In genomic region chr10:21314906-21315305, GRCh38 we compare ENCODE assay signal across 14 cellular contexts.
A peak's percentile ranks its signal among the peaks of the same experiment; 100 is the strongest.
DNase-seq lines count a peak whose midpoint lies in the region; ATAC-seq, FAIRE-seq and TF ChIP-seq lines count a peak whose summit lies in the region.
"Had no signal": no experiment of that assay in that cellular context is flagged by ENCODE, and none has a peak within 500 bp of the region (broad histone marks: within the 10 kb centered on the region; RNA-seq: fewer than 3 reads in every experiment).

No MANE protein-coding gene starts in this region.

- dilution Hi-C loops in IMR-90 (cut with HindIII; ENCODE audit: low sequenced_read_pairs, unreplicated experiment), result no loop called here
- dilution Hi-C loops in keratinocyte (cut with MboI; ENCODE audit: extremely low pct_ligation_motif_present, low sequenced_read_pairs), result no loop called here

- H3K27ac ChIP-seq in IMR-90 (ENCODE audit: insufficient read depth, low read length) (peak overlapping the region; percentile 78), keratinocyte (ENCODE audit: control insufficient read depth, insufficient read depth, low read length) (peak overlapping the region; percentile 72), SJCRH30 (no peak overlapping the region)
- H3K27ac ChIP-seq: BLaER1 had no signal

- H3K9me3 Mint-ChIP-seq in chondrocyte (ENCODE audit: low read depth), result no peaks in the 10 kb centered on the region

- POLR2A ChIA-PET in IMR-90 (lab: Charles Lee; ENCODE audit: unreplicated experiment), result no interaction called here

- peak overlapping the region; percentile 86 for H3K27ac Mint-ChIP-seq in chondrocyte (ENCODE audit: unreplicated experiment)

- H2BK120ac ChIP-seq in IMR-90 (ENCODE audit: low read depth, low read length), result peak overlapping the region; percentile 90

- H3K79me1 ChIP-seq in IMR-90 (ENCODE audit: low read depth in 1 of 2, low read length in 2 of 2), result no peaks in the 10 kb centered on the region

- peak overlapping the region; percentile 73 for H3K14ac ChIP-seq in IMR-90 (replicated peaks; ENCODE audit: low read depth, low read length)

- no peaks in the 10 kb centered on the region for H3K9me3 ChIP-seq in IMR-90 (ENCODE audit: control insufficient read depth, insufficient read depth, low read length)
- H3K9me3 ChIP-seq in keratinocyte (ENCODE audit: control insufficient read depth, low read depth, low read length), result no peaks in the 10 kb centered on the region
- no peaks in the 10 kb centered on the region for H3K9me3 ChIP-seq in skeletal muscle satellite cell (replicated peaks; ENCODE audit: low read length)
- no peaks in the 10 kb centered on the region for H3K9me3 ChIP-seq in SJCRH30 (replicated peaks)
- H3K9me3 ChIP-seq: BLaER1, stomach had no signal

- H3K9ac ChIP-seq in IMR-90 (ENCODE audit: low read depth, low read length) (peak overlapping the region; percentile 8; the same call in 1 of the 2 replicates), keratinocyte (ENCODE audit: control insufficient read depth, extremely low read depth, insufficient read depth, low read length) (peak overlapping the region; percentile 41), skeletal muscle satellite cell (ENCODE audit: low read depth, low read length) (peak overlapping the region; percentile 28)
- H3K9ac ChIP-seq: BLaER1 had no signal

- peak overlapping the region; percentile 69 for H2BK5ac ChIP-seq in IMR-90 (ENCODE audit: low read depth, low read length, poor library complexity, severe bottlenecking)

- H3K27me3 Mint-ChIP-seq in chondrocyte (ENCODE audit: low read depth), result no peaks in the 10 kb centered on the region

- peak overlapping the region; percentile 77 for H4K5ac ChIP-seq in IMR-90 (ENCODE audit: low read depth, low read length)

- no peak for ATAC-seq in IMR-90 (ENCODE audit: low read depth)
- no peak for ATAC-seq in GM21360 (IDR thresholded peaks at IDR 0.05; ENCODE audit: unreplicated experiment)
- ATAC-seq in GM21528 (IDR thresholded peaks at IDR 0.05; ENCODE audit: low FRiP score, unreplicated experiment), result no peak

- peak overlapping the region; percentile 27; the same call in 1 of the 2 replicates for H3K56ac ChIP-seq in IMR-90 (ENCODE audit: extremely low read depth, insufficient read depth, low read length)

- peak overlapping the region; percentile 63 for H4K91ac ChIP-seq in IMR-90 (ENCODE audit: insufficient read depth, low read depth, low read length)

- no peak overlapping the region for H3K4me3 Mint-ChIP-seq in chondrocyte (ENCODE audit: unreplicated experiment)

- no peak for TF ChIP-seq RAD21 in IMR-90 (IDR thresholded peaks at IDR 0.05; ENCODE audit: low read length)

- peak overlapping the region; percentile 35 for H2AK9ac ChIP-seq in IMR-90 (replicated peaks; ENCODE audit: low read depth, low read length, poor library complexity)

- H3K23ac ChIP-seq in IMR-90 (ENCODE audit: low read depth, low read length), result no peak overlapping the region

- no peak for TF ChIP-seq POLR2A in IMR-90 (IDR thresholded peaks at IDR 0.05; ENCODE audit: low read depth, low read length)

- H3K36me3 Mint-ChIP-seq in chondrocyte (ENCODE audit: low read depth), result no peaks in the 10 kb centered on the region

- H3K4me1 ChIP-seq in IMR-90 (ENCODE audit: control insufficient read depth, insufficient read depth, low read length) (peaks cover 27% of the 10 kb centered on the region), keratinocyte (ENCODE audit: control insufficient read depth, extremely low read depth, insufficient read depth, low read length) (peaks cover 27% of the 10 kb centered on the region), skeletal muscle satellite cell (ENCODE audit: control insufficient read depth, insufficient read depth, low read length) (peaks cover 44% of the 10 kb centered on the region), SJCRH30 (peaks cover 9% of the 10 kb centered on the region; the same call in 1 of the 2 replicates)

- no peak for DNase-seq in IMR-90
- DNase-seq in chondrocyte (ENCODE audit: low spot score), result no peak
- DNase-seq in keratinocyte (ENCODE audit: low read depth, low spot score), result no peak
- DNase-seq in SJCRH30, result no peak
- DNase-seq in SKM-1 treated with dmso at 0.1 percent for 144 hours (lab: John Stamatoyannopoulos, UW; ENCODE audit: unreplicated experiment), result no peak
- DNase-seq: activated naive CD4-positive, alpha-beta T cell treated with anti-CD3 and anti-CD28 coated beads, Interleukin-2, amount 50 U/mL, for 16 hours; cerebellar nuclear complex; NCI-H1105; NCI-H524 treated with DMSO at 0.1 percent for 48 hours; stomach had no signal

- peak overlapping the region; percentile 84 for H3K4ac ChIP-seq in IMR-90 (ENCODE audit: low read depth, low read length)

- no peaks in the 10 kb centered on the region for H3K36me3 ChIP-seq in IMR-90 (ENCODE audit: control insufficient read depth, insufficient read depth, low read length)
- no peaks in the 10 kb centered on the region for H3K36me3 ChIP-seq in keratinocyte (ENCODE audit: control insufficient read depth in 2 of 2, extremely low read depth in 1 of 2, insufficient read depth in 2 of 2, low read length in 2 of 2)
- no peaks in the 10 kb centered on the region for H3K36me3 ChIP-seq in skeletal muscle satellite cell (ENCODE audit: insufficient read depth, low read length)
- H3K36me3 ChIP-seq in SJCRH30, result no peaks in the 10 kb centered on the region
- H3K36me3 ChIP-seq: BLaER1, stomach had no signal

- CTCF ChIA-PET in IMR-90 (lab: Yijun Ruan, JAX), result no interaction called here

- H2BK15ac ChIP-seq in IMR-90 (ENCODE audit: low read depth, low read length), result peak overlapping the region; percentile 20; the same call in 2 of the 3 replicates

- H3K4me1 Mint-ChIP-seq in chondrocyte (ENCODE audit: low read depth), result peaks cover 49% of the 10 kb centered on the region

- H4K20me1 ChIP-seq in IMR-90 (ENCODE audit: insufficient read depth, low read length) (no peaks in the 10 kb centered on the region), keratinocyte (ENCODE audit: control insufficient read depth, extremely low read depth, insufficient read depth, low read length) (no peaks in the 10 kb centered on the region)
- H4K20me1 ChIP-seq: BLaER1 had no signal

- H3K9me1 ChIP-seq in IMR-90 (ENCODE audit: insufficient read depth, low read length) (peaks cover 10% of the 10 kb centered on the region; the same call in 1 of the 2 replicates), keratinocyte (ENCODE audit: control insufficient read depth, extremely low read depth, insufficient read depth, low read length) (no peaks in the 10 kb centered on the region)

- H3K4me3 ChIP-seq in IMR-90 (ENCODE audit: insufficient read depth, low read depth, low read length) (no peak overlapping the region), keratinocyte (ENCODE audit: control insufficient read depth in 2 of 3, extremely low read depth in 1 of 3, insufficient read depth in 2 of 3, low read depth in 1 of 3, low read length in 3 of 3) (no peak overlapping the region), skeletal muscle satellite cell (ENCODE audit: low read length) (no peak overlapping the region), SJCRH30 (no peak overlapping the region)
- H3K4me3 ChIP-seq: BLaER1, stomach had no signal

- H3K4me2 ChIP-seq in IMR-90 (ENCODE audit: low read depth, low read length) (peak overlapping the region; percentile 17), keratinocyte (ENCODE audit: control insufficient read depth, extremely low read depth, insufficient read depth, low read depth, low read length) (peak overlapping the region; percentile 22), skeletal muscle satellite cell (ENCODE audit: low read length) (peak overlapping the region; percentile 52)
- H3K4me2 ChIP-seq: BLaER1 had no signal

- no peak for FAIRE-seq in keratinocyte (lab: Jason Lieb, UNC)

- H2AK5ac ChIP-seq in IMR-90 (ENCODE audit: low read depth, low read length), result peak overlapping the region; percentile 69; the same call in 1 of the 2 replicates

- WGBS in IMR-90 (ENCODE audit: extremely low coverage in 2 of 2, insufficient read length in 1 of 2), 2 experiments, result 50% methylated on average over 4 of the region's 11 CpGs; no CpG with 5 or more reads in 1 of the 2 experiments

- H3K27me3 ChIP-seq in IMR-90 (ENCODE audit: control insufficient read depth, insufficient read depth, low read length) (no peaks in the 10 kb centered on the region), keratinocyte (ENCODE audit: control insufficient read depth, extremely low read depth, insufficient read depth, low read length) (no peaks in the 10 kb centered on the region), skeletal muscle satellite cell (ENCODE audit: control insufficient read depth, insufficient read depth, low read length) (no peaks in the 10 kb centered on the region), SJCRH30 (no peaks in the 10 kb centered on the region)
- H3K27me3 ChIP-seq: BLaER1, stomach had no signal

- H2AFZ ChIP-seq in IMR-90 (replicated peaks; ENCODE audit: low read length, poor library complexity) (peak overlapping the region; percentile 77), keratinocyte (ENCODE audit: control insufficient read depth, low read length) (no peak overlapping the region)

- TF ChIP-seq CTCF in IMR-90 (conservative IDR thresholded peaks at IDR 0.05; ENCODE audit: low read depth, low read length), result no peak
- no peak for TF ChIP-seq CTCF in chondrocyte (IDR thresholded peaks at IDR 0.05)
- TF ChIP-seq CTCF in keratinocyte (optimal IDR thresholded peaks at IDR 0.05 in 1 of 3, IDR thresholded peaks at IDR 0.05 in 1 of 3, conservative IDR thresholded peaks at IDR 0.05 in 1 of 3; ENCODE audit: extremely low read depth in 1 of 3, insufficient read depth in 2 of 3, low read length in 3 of 3), result no peak

- no peaks in the 10 kb centered on the region for H3K79me2 ChIP-seq in keratinocyte (ENCODE audit: control insufficient read depth, insufficient read depth, low read length)

- BruUV-seq in IMR-90 (replicated peaks; lab: Mats Ljungman, UMichigan), result no TSS peak

- peak overlapping the region; percentile 14 to 72; a peak in 3 of 4 replicates for H4K8ac ChIP-seq in IMR-90 (ENCODE audit: low read depth in 2 of 2, low read length in 2 of 2)

- in situ Hi-C loops in IMR-90 (cut with MboI; ENCODE audit: low sequenced_read_pairs), result no loop called here

- peak overlapping the region; percentile 87 for H3K18ac ChIP-seq in IMR-90 (ENCODE audit: low read depth, low read length)

- intact Hi-C loops in IMR-90 (cut with micrococcal nuclease), result loop anchor here (2.0 kb wide), 1 partner anchor 22 kb away; no protein-coding TSS in a partner anchor

- peak overlapping the region; percentile 77; the same call in 1 of the 2 replicates for H2BK20ac ChIP-seq in IMR-90 (ENCODE audit: low read depth, low read length)

TF ChIP-seq in IMR-90, 13 proteins besides CTCF, POLR2A, EP300 and RAD21 (continues in another document):
- TF ChIP-seq CEBPB (IDR thresholded peaks at IDR 0.05; ENCODE audit: low read depth, low read length) (no peak), SMC3 (IDR thresholded peaks at IDR 0.05; ENCODE audit: low read depth, low read length) (no peak), CHD1 (IDR thresholded peaks at IDR 0.05; ENCODE audit: low read depth, low read length) (no peak), NFE2L2 (IDR thresholded peaks at IDR 0.05; ENCODE audit: low read depth, low read length) (no peak), BHLHE40 (IDR thresholded peaks at IDR 0.05; ENCODE audit: low read depth, low read length) (no peak), RFX5 (IDR thresholded peaks at IDR 0.05; ENCODE audit: low read depth, low read length) (no peak), FOS (IDR thresholded peaks at IDR 0.05; ENCODE audit: low read depth, low read length) (no peak)
